In the genomic region with DNA sequence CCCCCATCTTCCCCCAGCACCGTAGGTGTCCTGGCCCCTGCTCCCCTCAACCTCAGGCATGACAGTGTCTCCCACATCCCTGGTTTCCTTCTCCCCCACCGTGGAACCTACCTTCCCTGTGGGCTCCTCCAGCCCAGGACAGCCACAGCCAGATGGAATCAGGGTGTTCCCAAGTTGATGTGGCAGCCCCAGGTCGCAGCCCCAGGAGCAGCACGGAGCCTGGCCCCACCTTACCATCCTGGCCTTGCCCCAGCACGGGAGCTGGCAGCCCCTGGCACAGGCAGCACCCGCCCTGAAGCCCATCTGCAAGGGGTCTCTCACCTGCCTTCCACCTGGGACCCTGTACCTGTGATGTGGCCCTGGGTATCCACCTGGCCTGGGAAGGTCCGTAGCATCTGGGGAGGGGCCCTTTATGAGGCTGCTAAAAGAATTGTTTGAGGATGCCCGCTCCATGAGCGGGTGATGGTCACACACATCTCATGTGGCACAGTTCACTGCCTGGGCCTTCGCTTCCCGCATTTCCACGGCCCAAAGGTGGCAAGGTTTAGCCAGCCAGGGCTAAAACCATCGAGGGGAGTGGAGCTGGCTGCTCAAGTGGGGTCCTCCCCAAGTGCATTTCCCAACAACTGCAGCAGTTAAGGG, we compare ENCODE assay signal across 1 cellular context.
A peak's percentile ranks its signal among the peaks of the same experiment; 100 is the strongest.
TF ChIP-seq lines count a peak whose summit lies in the region.

No MANE protein-coding gene starts in this region.

TF ChIP-seq in HepG2, 621 proteins besides CTCF, POLR2A, EP300 and RAD21:
- TF ChIP-seq, protein P1, sequence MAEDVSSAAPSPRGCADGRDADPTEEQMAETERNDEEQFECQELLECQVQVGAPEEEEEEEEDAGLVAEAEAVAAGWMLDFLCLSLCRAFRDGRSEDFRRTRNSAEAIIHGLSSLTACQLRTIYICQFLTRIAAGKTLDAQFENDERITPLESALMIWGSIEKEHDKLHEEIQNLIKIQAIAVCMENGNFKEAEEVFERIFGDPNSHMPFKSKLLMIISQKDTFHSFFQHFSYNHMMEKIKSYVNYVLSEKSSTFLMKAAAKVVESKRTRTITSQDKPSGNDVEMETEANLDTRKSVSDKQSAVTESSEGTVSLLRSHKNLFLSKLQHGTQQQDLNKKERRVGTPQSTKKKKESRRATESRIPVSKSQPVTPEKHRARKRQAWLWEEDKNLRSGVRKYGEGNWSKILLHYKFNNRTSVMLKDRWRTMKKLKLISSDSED (CRISPR knock-in tag; IDR thresholded peaks at IDR 0.05) = no peak
- no peak for TF ChIP-seq ZNF615 (CRISPR knock-in tag; IDR thresholded peaks at IDR 0.05; ENCODE audit: borderline replicate concordance)
- TF ChIP-seq, protein P2, sequence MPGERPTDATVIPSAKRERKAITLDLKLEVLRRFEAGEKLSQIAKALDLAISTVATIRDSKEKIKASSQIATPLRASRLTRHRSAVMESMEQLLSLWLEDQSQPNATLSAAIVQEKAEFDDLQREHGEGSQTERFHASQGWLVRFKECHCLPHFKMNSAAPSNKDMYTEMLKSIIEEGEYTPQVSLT (CRISPR knock-in tag; IDR thresholded peaks at IDR 0.05; ENCODE audit: borderline replicate concordance, low read depth) = no peak
- no peak for TF ChIP-seq DNMT1 (CRISPR knock-in tag; IDR thresholded peaks at IDR 0.05)
- TF ChIP-seq KLF11 (CRISPR knock-in tag; IDR thresholded peaks at IDR 0.05) = no peak
- TF ChIP-seq, protein P3, sequence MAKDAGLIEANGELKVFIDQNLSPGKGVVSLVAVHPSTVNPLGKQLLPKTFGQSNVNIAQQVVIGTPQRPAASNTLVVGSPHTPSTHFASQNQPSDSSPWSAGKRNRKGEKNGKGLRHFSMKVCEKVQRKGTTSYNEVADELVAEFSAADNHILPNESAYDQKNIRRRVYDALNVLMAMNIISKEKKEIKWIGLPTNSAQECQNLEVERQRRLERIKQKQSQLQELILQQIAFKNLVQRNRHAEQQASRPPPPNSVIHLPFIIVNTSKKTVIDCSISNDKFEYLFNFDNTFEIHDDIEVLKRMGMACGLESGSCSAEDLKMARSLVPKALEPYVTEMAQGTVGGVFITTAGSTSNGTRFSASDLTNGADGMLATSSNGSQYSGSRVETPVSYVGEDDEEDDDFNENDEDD (CRISPR knock-in tag; IDR thresholded peaks at IDR 0.05; ENCODE audit: borderline replicate concordance) = no peak
- no peak for TF ChIP-seq MAFK (conservative IDR thresholded peaks at IDR 0.05 in 1 of 2, IDR thresholded peaks at IDR 0.05 in 1 of 2; ENCODE audit: low read length in 2 of 2)
- TF ChIP-seq JUNB (CRISPR knock-in tag; IDR thresholded peaks at IDR 0.05; ENCODE audit: borderline replicate concordance) = no peak
- no peak for TF ChIP-seq ZNF230 (CRISPR knock-in tag; IDR thresholded peaks at IDR 0.05)
- TF ChIP-seq PRMT3 (CRISPR knock-in tag; IDR thresholded peaks at IDR 0.05; ENCODE audit: borderline replicate concordance, low read depth) = no peak
- TF ChIP-seq BORCS8-MEF2B (CRISPR knock-in tag; IDR thresholded peaks at IDR 0.05) = no peak
- TF ChIP-seq, protein P4, sequence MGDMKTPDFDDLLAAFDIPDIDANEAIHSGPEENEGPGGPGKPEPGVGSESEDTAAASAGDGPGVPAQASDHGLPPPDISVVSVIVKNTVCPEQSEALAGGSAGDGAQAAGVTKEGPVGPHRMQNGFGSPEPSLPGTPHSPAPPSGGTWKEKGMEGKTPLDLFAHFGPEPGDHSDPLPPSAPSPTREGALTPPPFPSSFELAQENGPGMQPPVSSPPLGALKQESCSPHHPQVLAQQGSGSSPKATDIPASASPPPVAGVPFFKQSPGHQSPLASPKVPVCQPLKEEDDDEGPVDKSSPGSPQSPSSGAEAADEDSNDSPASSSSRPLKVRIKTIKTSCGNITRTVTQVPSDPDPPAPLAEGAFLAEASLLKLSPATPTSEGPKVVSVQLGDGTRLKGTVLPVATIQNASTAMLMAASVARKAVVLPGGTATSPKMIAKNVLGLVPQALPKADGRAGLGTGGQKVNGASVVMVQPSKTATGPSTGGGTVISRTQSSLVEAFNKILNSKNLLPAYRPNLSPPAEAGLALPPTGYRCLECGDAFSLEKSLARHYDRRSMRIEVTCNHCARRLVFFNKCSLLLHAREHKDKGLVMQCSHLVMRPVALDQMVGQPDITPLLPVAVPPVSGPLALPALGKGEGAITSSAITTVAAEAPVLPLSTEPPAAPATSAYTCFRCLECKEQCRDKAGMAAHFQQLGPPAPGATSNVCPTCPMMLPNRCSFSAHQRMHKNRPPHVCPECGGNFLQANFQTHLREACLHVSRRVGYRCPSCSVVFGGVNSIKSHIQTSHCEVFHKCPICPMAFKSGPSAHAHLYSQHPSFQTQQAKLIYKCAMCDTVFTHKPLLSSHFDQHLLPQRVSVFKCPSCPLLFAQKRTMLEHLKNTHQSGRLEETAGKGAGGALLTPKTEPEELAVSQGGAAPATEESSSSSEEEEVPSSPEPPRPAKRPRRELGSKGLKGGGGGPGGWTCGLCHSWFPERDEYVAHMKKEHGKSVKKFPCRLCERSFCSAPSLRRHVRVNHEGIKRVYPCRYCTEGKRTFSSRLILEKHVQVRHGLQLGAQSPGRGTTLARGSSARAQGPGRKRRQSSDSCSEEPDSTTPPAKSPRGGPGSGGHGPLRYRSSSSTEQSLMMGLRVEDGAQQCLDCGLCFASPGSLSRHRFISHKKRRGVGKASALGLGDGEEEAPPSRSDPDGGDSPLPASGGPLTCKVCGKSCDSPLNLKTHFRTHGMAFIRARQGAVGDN (CRISPR knock-in tag; IDR thresholded peaks at IDR 0.05) = 0 out of 2 replicates have a peak, but pooled peaks have one; percentile 4
- 0 out of 2 replicates have a peak, but pooled peaks have one; percentile 14 for TF ChIP-seq ZNF350 (CRISPR knock-in tag; IDR thresholded peaks at IDR 0.05; ENCODE audit: borderline replicate concordance, low read depth)
- TF ChIP-seq, protein P5, sequence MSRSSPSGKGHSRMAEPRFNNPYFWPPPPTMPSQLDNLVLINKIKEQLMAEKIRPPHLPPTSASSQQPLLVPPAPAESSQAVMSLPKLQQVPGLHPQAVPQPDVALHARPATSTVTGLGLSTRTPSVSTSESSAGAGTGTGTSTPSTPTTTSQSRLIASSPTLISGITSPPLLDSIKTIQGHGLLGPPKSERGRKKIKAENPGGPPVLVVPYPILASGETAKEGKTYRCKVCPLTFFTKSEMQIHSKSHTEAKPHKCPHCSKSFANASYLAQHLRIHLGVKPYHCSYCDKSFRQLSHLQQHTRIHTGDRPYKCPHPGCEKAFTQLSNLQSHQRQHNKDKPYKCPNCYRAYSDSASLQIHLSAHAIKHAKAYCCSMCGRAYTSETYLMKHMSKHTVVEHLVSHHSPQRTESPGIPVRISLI (CRISPR knock-in tag; IDR thresholded peaks at IDR 0.05; ENCODE audit: borderline replicate concordance) = no peak
- TF ChIP-seq KDM3A (CRISPR knock-in tag; IDR thresholded peaks at IDR 0.05; ENCODE audit: low read depth) = no peak
- TF ChIP-seq CAMTA2 (CRISPR knock-in tag; IDR thresholded peaks at IDR 0.05; ENCODE audit: borderline replicate concordance) = 0 out of 2 replicates have a peak, but pooled peaks have one; percentile 65
- TF ChIP-seq ZC3H13 (CRISPR knock-in tag; IDR thresholded peaks at IDR 0.05) = peak; percentile 93
- TF ChIP-seq GZF1 (CRISPR knock-in tag; IDR thresholded peaks at IDR 0.05) = no peak
- no peak; the same call in none of the 2 replicates for TF ChIP-seq AKAP8 (CRISPR knock-in tag; IDR thresholded peaks at IDR 0.05)
- peak; percentile 25; the same call in 1 of the 2 replicates for TF ChIP-seq SPEN (CRISPR knock-in tag; IDR thresholded peaks at IDR 0.05; ENCODE audit: low read depth)
- TF ChIP-seq, protein P6, sequence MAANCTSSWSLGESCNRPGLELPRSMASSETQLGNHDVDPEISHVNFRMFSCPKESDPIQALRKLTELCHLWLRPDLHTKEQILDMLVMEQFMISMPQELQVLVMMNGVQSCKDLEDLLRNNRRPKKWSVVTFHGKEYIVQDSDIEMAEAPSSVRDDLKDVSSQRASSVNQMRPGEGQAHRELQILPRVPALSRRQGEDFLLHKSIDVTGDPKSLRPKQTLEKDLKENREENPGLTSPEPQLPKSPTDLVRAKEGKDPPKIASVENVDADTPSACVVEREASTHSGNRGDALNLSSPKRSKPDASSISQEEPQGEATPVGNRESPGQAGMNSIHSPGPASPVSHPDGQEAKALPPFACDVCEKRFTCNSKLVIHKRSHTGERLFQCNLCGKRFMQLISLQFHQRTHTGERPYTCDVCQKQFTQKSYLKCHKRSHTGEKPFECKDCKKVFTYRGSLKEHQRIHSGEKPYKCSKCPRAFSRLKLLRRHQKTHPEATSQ (CRISPR knock-in tag; IDR thresholded peaks at IDR 0.05; ENCODE audit: borderline replicate concordance) = no peak
- no peak for TF ChIP-seq HMGA1 (CRISPR knock-in tag; conservative IDR thresholded peaks at IDR 0.05)
- TF ChIP-seq ZNF598 (CRISPR knock-in tag; IDR thresholded peaks at IDR 0.05; ENCODE audit: borderline replicate concordance) = no peak
- 0 out of 2 replicates have a peak, but pooled peaks have one; percentile 26 for TF ChIP-seq ZNF772 (CRISPR knock-in tag; IDR thresholded peaks at IDR 0.05)
- TF ChIP-seq, protein P7, sequence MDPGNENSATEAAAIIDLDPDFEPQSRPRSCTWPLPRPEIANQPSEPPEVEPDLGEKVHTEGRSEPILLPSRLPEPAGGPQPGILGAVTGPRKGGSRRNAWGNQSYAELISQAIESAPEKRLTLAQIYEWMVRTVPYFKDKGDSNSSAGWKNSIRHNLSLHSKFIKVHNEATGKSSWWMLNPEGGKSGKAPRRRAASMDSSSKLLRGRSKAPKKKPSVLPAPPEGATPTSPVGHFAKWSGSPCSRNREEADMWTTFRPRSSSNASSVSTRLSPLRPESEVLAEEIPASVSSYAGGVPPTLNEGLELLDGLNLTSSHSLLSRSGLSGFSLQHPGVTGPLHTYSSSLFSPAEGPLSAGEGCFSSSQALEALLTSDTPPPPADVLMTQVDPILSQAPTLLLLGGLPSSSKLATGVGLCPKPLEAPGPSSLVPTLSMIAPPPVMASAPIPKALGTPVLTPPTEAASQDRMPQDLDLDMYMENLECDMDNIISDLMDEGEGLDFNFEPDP (CRISPR knock-in tag; conservative IDR thresholded peaks at IDR 0.05) = 0 out of 2 replicates have a peak, but pooled peaks have one; percentile 30
TF ChIP-seq in HepG2: peak in this region for 7.
